9 cellular contexts compared by ENCODE assay signal in genomic region chr10:48444861-48445841, GRCh38.
DNase-seq lines count a peak whose midpoint lies in the region; ATAC-seq and TF ChIP-seq lines count a peak whose summit lies in the region.
"Had no signal": no experiment of that assay in that cellular context is flagged by ENCODE, and none has a peak within 500 bp of the region (broad histone marks: within the 10 kb centered on the region; RNA-seq: fewer than 3 reads in every experiment).

No MANE protein-coding gene starts in this region.

- H3K4me2 ChIP-seq in SK-N-SH, result no peak overlapping the region

- TF ChIP-seq RAD21 in SK-N-SH (IDR thresholded peaks at IDR 0.05; ENCODE audit: low read length), result no peak

- peaks cover 12 to 33% of the 10 kb centered on the region in 2 experiments; a peak in 3 of 4 replicates for H3K4me1 ChIP-seq in SK-N-SH (ENCODE audit: control insufficient read depth in 1 of 2, insufficient read depth in 2 of 2, low read depth in 1 of 2, low read length in 1 of 2)
- no peaks in the 10 kb centered on the region for H3K4me1 ChIP-seq in right lobe of liver

- H3K79me2 ChIP-seq in SK-N-SH (ENCODE audit: insufficient read depth), result no peaks in the 10 kb centered on the region

- H3F3A ChIP-seq in SK-N-SH (replicated peaks; ENCODE audit: insufficient read depth), result peaks cover 30% of the 10 kb centered on the region

- POLR2A ChIA-PET in SK-N-SH (lab: Yijun Ruan, JAX), result interaction anchor here (1.3 kb wide), 1 partner anchor 10 kb away, joined by 3 read pairs; no protein-coding TSS in a partner anchor

- H3K36me3 ChIP-seq in SK-N-SH (replicated peaks in 1 of 2; ENCODE audit: control insufficient read depth in 1 of 2, insufficient read depth in 2 of 2, low read length in 1 of 2) (no peaks in the 10 kb centered on the region), right lobe of liver (no peaks in the 10 kb centered on the region)

- ATAC-seq in right lobe of liver (no peak), HG03378 (IDR thresholded peaks at IDR 0.05; ENCODE audit: unreplicated experiment) (no peak), HG03045 (IDR thresholded peaks at IDR 0.05; ENCODE audit: unreplicated experiment) (no peak), GM21367 (IDR thresholded peaks at IDR 0.05; ENCODE audit: unreplicated experiment) (no peak)
- ATAC-seq: stimulated activated effector memory CD8-positive, alpha-beta T cell treated with anti-CD3 and anti-CD28 coated beads, Interleukin-12 subunit alpha, Interleukin-12 subunit beta, amount 100 ng/mL, for 72 hours had no signal

- no peak for TF ChIP-seq CTCF in SK-N-SH (IDR thresholded peaks at IDR 0.05)
- no peak for TF ChIP-seq CTCF in right lobe of liver (IDR thresholded peaks at IDR 0.05)

- CTCF ChIA-PET in SK-N-SH (lab: Yijun Ruan, JAX), result interaction anchor here (0.6 to 7.6 kb wide), 34 partner anchors 10 to 319 kb away, joined by 3 to 94 read pairs (median 4); no protein-coding TSS in a partner anchor

- H3K27ac ChIP-seq in SK-N-SH (ENCODE audit: low read depth in 2 of 2, low read length in 1 of 2) (peak overlapping the region in 1 of 2 experiments; percentile 36; a peak in 2 of 4 replicates), right lobe of liver (no peak overlapping the region)

- 94% methylated on average over 14 of the region's 20 CpGs for WGBS in SK-N-SH (ENCODE audit: low lambda C conversion rate)
- WGBS in right lobe of liver (ENCODE audit: insufficient coverage, low coverage, low lambda C conversion rate, missing lambda C conversion rate), result 80% methylated on average over 5 of the region's 20 CpGs

- no peaks in the 10 kb centered on the region for H3K27me3 ChIP-seq in SK-N-SH (ENCODE audit: insufficient read depth)
- no peaks in the 10 kb centered on the region for H3K27me3 ChIP-seq in right lobe of liver

- no peaks in the 10 kb centered on the region for H3K9me2 ChIP-seq in SK-N-SH

- no peak for TF ChIP-seq POLR2A in right lobe of liver (IDR thresholded peaks at IDR 0.05)

- DNase-seq in DMS 273 (lab: John Stamatoyannopoulos, UW; ENCODE audit: unreplicated experiment) (peak; percentile 65), HT-29 (ENCODE audit: low spot score) (peak; percentile 87), SK-N-SH (peak; percentile 70), right lobe of liver (peak in 2 of 3 donors; percentile 37 to 45), cerebellum (ENCODE audit: low spot score) (no peak)

- H3K9me3 ChIP-seq in SK-N-SH, result no peaks in the 10 kb centered on the region
- H3K9me3 ChIP-seq in right lobe of liver, result no peaks in the 10 kb centered on the region

- no peak for TF ChIP-seq EP300 in SK-N-SH (IDR thresholded peaks at IDR 0.05; ENCODE audit: borderline replicate concordance in 1 of 2, low read depth in 1 of 2, low read length in 1 of 2)

- H2AFZ ChIP-seq in SK-N-SH (ENCODE audit: low read depth), result no peak overlapping the region

- no peak overlapping the region for H3K4me3 ChIP-seq in SK-N-SH (ENCODE audit: low read depth in 2 of 2, low read length in 1 of 2)
- H3K4me3 ChIP-seq in right lobe of liver, result no peak overlapping the region

- H4K20me1 ChIP-seq in SK-N-SH (ENCODE audit: insufficient read depth), result peaks cover 29% of the 10 kb centered on the region

- intact Hi-C loops in right lobe of liver (cut with DNase I), result no loop called here

- no peak overlapping the region for H3K9ac ChIP-seq in SK-N-SH

TF ChIP-seq in SK-N-SH, 30 proteins besides CTCF, POLR2A, EP300 and RAD21:
- TF ChIP-seq NFIC (IDR thresholded peaks at IDR 0.05; ENCODE audit: borderline replicate concordance) (peak; percentile 34; the same call in 1 of the 2 replicates), YY1 (IDR thresholded peaks at IDR 0.05; ENCODE audit: low read depth) (no peak)
